Comparison of ENCODE assay signal across 13 cellular contexts in the genomic region with DNA sequence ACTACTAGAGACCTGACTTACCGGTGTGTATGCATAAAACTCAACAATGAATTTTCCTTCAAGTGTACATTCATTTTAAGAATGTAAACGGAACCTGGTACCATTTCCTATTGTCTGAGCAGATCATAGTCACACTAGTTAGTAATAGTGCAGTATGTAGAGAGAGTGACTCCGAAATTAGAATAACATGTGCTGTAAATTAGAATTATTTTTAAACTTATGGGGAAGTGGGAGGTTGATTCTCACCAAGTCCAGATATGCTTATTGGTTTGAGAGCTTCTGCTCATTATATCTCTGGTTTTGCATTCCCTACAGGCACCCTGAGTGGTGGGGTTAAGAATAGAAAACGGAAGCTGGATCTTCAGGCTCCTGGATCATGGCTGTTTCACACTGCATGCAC.
"Had no signal": no experiment of that assay in that cellular context is flagged by ENCODE, and none has a peak within 500 bp of the region (broad histone marks: within the 10 kb centered on the region; RNA-seq: fewer than 3 reads in every experiment).

No MANE protein-coding gene starts in this region.

- H3K4me3 Mint-ChIP-seq: activated CD4-positive, alpha-beta memory T cell treated with anti-CD3 and anti-CD28 coated beads for 36 hours; activated naive CD8-positive, alpha-beta T cell; nephron; stimulated activated naive CD8-positive, alpha-beta T cell treated with anti-CD3 and anti-CD28 coated beads, Interleukin-15, Interleukin-2, amounts not matched to agents 100 ng/mL and 50 ng/mL, for 24 hours; T-helper 1 cell treated with Interleukin-12 subunit alpha and Interleukin-12 subunit beta and Interleukin-4 antibody, amounts not matched to agents 30 μg/mL and 1 μg/mL, for 36 hours had no signal

- H3K9me3 Mint-ChIP-seq: activated CD4-positive, alpha-beta memory T cell treated with anti-CD3 and anti-CD28 coated beads for 36 hours; nephron; stimulated activated naive CD8-positive, alpha-beta T cell treated with anti-CD3 and anti-CD28 coated beads, Interleukin-15, Interleukin-2, amounts not matched to agents 100 ng/mL and 50 ng/mL, for 24 hours; T-helper 1 cell treated with Interleukin-12 subunit alpha and Interleukin-12 subunit beta and Interleukin-4 antibody, amounts not matched to agents 30 μg/mL and 1 μg/mL, for 36 hours had no signal

- H3K4me3 ChIP-seq: esophagus squamous epithelium, suprapubic skin, vagina had no signal

- H3K27ac ChIP-seq: esophagus squamous epithelium, suprapubic skin, vagina had no signal

- H3K27me3 ChIP-seq: esophagus squamous epithelium, suprapubic skin, vagina had no signal

- H3K36me3 ChIP-seq: vagina had no signal

- H3K4me1 ChIP-seq: vagina had no signal

- H3K9me3 ChIP-seq: esophagus squamous epithelium, suprapubic skin, vagina had no signal

- H3K27me3 Mint-ChIP-seq: activated CD4-positive, alpha-beta memory T cell treated with anti-CD3 and anti-CD28 coated beads for 36 hours; stimulated activated naive CD8-positive, alpha-beta T cell treated with anti-CD3 and anti-CD28 coated beads, Interleukin-15, Interleukin-2, amounts not matched to agents 100 ng/mL and 50 ng/mL, for 24 hours had no signal

- H3K27ac Mint-ChIP-seq: activated CD4-positive, alpha-beta memory T cell treated with anti-CD3 and anti-CD28 coated beads for 36 hours; activated naive CD8-positive, alpha-beta T cell; nephron; stimulated activated naive CD8-positive, alpha-beta T cell treated with anti-CD3 and anti-CD28 coated beads, Interleukin-15, Interleukin-2, amounts not matched to agents 100 ng/mL and 50 ng/mL, for 24 hours; T-helper 1 cell treated with Interleukin-12 subunit alpha and Interleukin-12 subunit beta and Interleukin-4 antibody, amounts not matched to agents 30 μg/mL and 1 μg/mL, for 36 hours had no signal

- DNase-seq: activated CD4-positive, alpha-beta memory T cell treated with anti-CD3 and anti-CD28 coated beads for 36 hours; activated T-cell treated with anti-CD3 and anti-CD28 coated beads for 4 hours; dermis blood vessel endothelial cell; effector memory CD4-positive, alpha-beta T cell; esophagus squamous epithelium; mesendoderm; stimulated activated CD4-positive, alpha-beta T cell treated with anti-CD3 and anti-CD28 coated beads, Interleukin-2, amount 100 ng/mL, for 24 hours had no signal
